14 cellular contexts compared by ENCODE assay signal in genomic region chr15:43513550-43513949, GRCh38. TPM values are rescaled to one million over a fixed set of nuclear protein-coding genes. Genes with fewer than 3 reads are reported as not detected.
DNase-seq lines count a peak whose midpoint lies in the region; ATAC-seq and TF ChIP-seq lines count a peak whose summit lies in the region.
"Had no signal": no experiment of that assay in that cellular context is flagged by ENCODE, and none has a peak within 500 bp of the region (broad histone marks: within the 10 kb centered on the region; RNA-seq: fewer than 3 reads in every experiment).

No MANE protein-coding gene starts in this region.

- no peaks in the 10 kb centered on the region for H3K36me3 ChIP-seq in psoas muscle (ENCODE audit: insufficient read depth in 1 of 2, low read depth in 1 of 2)

- 30 to 44% (median 33%) methylated on average over 1 of the region's 1 CpG for WGBS in psoas muscle, 3 donors

- peaks cover 70% of the 10 kb centered on the region for H3K4me1 Mint-ChIP-seq in T-helper 2 cell treated with Interferon-gamma antibody and Interleukin-4, amounts not matched to agents 5 μg/mL and 100 μg/mL, for 36 hours (ENCODE audit: low read depth)

- H3K27ac ChIP-seq in caudate nucleus (ENCODE audit: low read depth, low read length) (peak overlapping the region; percentile 97), psoas muscle (peak overlapping the region; percentile 56)
- H3K27ac ChIP-seq: A549, KMS-11 had no signal

- H3K9me3 Mint-ChIP-seq in T-helper 2 cell treated with Interferon-gamma antibody and Interleukin-4, amounts not matched to agents 5 μg/mL and 100 μg/mL, for 36 hours = no peaks in the 10 kb centered on the region

- H3K27me3 ChIP-seq in psoas muscle (ENCODE audit: insufficient read depth in 3 of 3, low read length in 2 of 3) = peaks cover 0 to 1% (median 0%) of the 10 kb centered on the region in 3 donors
- H3K27me3 ChIP-seq: testis had no signal

- no peak overlapping the region for H3K4me3 ChIP-seq in psoas muscle
- H3K4me3 ChIP-seq: A549, testis had no signal

- no peak for TF ChIP-seq CTCF in psoas muscle (IDR thresholded peaks at IDR 0.05)

- peaks cover 24% of the 10 kb centered on the region for H3K27me3 Mint-ChIP-seq in T-helper 2 cell treated with Interferon-gamma antibody and Interleukin-4, amounts not matched to agents 5 μg/mL and 100 μg/mL, for 36 hours (ENCODE audit: low read depth)

- ATAC-seq in psoas muscle = no peak
- ATAC-seq: A549 had no signal

- H3K36me3 Mint-ChIP-seq in T-helper 2 cell treated with Interferon-gamma antibody and Interleukin-4, amounts not matched to agents 5 μg/mL and 100 μg/mL, for 36 hours (ENCODE audit: low read depth) = peaks cover 14% of the 10 kb centered on the region

- H3K9me3 ChIP-seq in psoas muscle = no peaks in the 10 kb centered on the region
- H3K9me3 ChIP-seq: A549, testis had no signal

- peak overlapping the region; percentile 64 for H3K27ac Mint-ChIP-seq in T-helper 2 cell treated with Interferon-gamma antibody and Interleukin-4, amounts not matched to agents 5 μg/mL and 100 μg/mL, for 36 hours

- peaks cover 32% of the 10 kb centered on the region for H3K4me1 ChIP-seq in psoas muscle

- peak overlapping the region; percentile 53 for H3K4me3 Mint-ChIP-seq in T-helper 2 cell treated with Interferon-gamma antibody and Interleukin-4, amounts not matched to agents 5 μg/mL and 100 μg/mL, for 36 hours

- intact Hi-C loops in psoas muscle (cut with DNase I) = loop anchor here in 1 of 2 donors (5.0 kb wide), 1 partner anchor 66 kb away; no protein-coding TSS in a partner anchor

- DNase-seq in T-helper 2 cell treated with Interferon-gamma antibody and Interleukin-4, amounts not matched to agents 5 μg/mL and 100 μg/mL, for 36 hours (ENCODE audit: low spot score) = no peak
- DNase-seq in T-helper 2 cell (no peak), HCEC 1CT (peak; percentile 57), caudate nucleus (lab: John Stamatoyannopoulos, UW) (no peak), psoas muscle (no peak), DMS153 treated with DMSO at 0.1 percent for 48 hours (lab: John Stamatoyannopoulos, UW; ENCODE audit: unreplicated experiment) (no peak), SKM-1 (lab: John Stamatoyannopoulos, UW; ENCODE audit: unreplicated experiment) (no peak)
- no peak for DNase-seq in activated CD4-positive, CD25-positive, alpha-beta regulatory T cell (lab: John Stamatoyannopoulos, UW)
- DNase-seq: islet precursor cell; NK-92 treated with Interleukin-12 subunit alpha and Interleukin-12 subunit beta, amount 100 ng/mL, for 24 hours; SIG-M5 had no signal

RNA-seq across cellular contexts. Expression of gene MAP1A, which starts 3.9 kb away (rescaled TPM):
- total RNA-seq in psoas muscle = 10 to 100 TPM in 1 of 4 donors, 1 to 10 TPM in 3; 2.7 to 25.1 (median 7.9) TPM
- 1 to 10 TPM in 2 of 3 donors, under 1 TPM in 1; 0.63 to 1.7 (median 1.3) TPM for polyA plus RNA-seq in psoas muscle

RNA-seq across cellular contexts. Expression of gene TP53BP1, which starts 20.6 kb away (rescaled TPM):
- total RNA-seq in psoas muscle = 10 to 100 TPM; 11.6 to 31.3 (median 24.2) TPM
- polyA plus RNA-seq in psoas muscle = 10 to 100 TPM in 2 of 3 donors, 1 to 10 TPM in 1; 7.4 to 13.9 (median 12.8) TPM
